ENCODE assay signal across 19 cellular contexts in genomic region chr1:162456324-162456723, GRCh38. TPM values are rescaled to one million over a fixed set of nuclear protein-coding genes. Genes with fewer than 3 reads are reported as not detected.
A peak's percentile ranks its signal among the peaks of the same experiment; 100 is the strongest.
DNase-seq lines count a peak whose midpoint lies in the region; ATAC-seq, FAIRE-seq and TF ChIP-seq lines count a peak whose summit lies in the region.
"Had no signal": no experiment of that assay in that cellular context is flagged by ENCODE, and none has a peak within 500 bp of the region (broad histone marks: within the 10 kb centered on the region; RNA-seq: fewer than 3 reads in every experiment).

No MANE protein-coding gene starts in this region.

- TF ChIP-seq CTCF in D721Med (IDR thresholded peaks at IDR 0.05; ENCODE audit: insufficient read depth, missing control alignments), result no peak
- TF ChIP-seq CTCF in PC-3 (conservative IDR thresholded peaks at IDR 0.05; ENCODE audit: low read depth, low read length), result peak; percentile 45
- TF ChIP-seq CTCF in foreskin keratinocyte (conservative IDR thresholded peaks at IDR 0.05), result peak; percentile 21

- peak; percentile 53 for FAIRE-seq in D721Med (lab: Jason Lieb, UNC)
- FAIRE-seq: A204.1 had no signal

- H3K9ac ChIP-seq in PC-3 (ENCODE audit: low read length) (no peak overlapping the region), Karpas-422 (ENCODE audit: low read length) (no peak overlapping the region)

- H3K79me2 ChIP-seq in PC-3 (ENCODE audit: low read length), result no peaks in the 10 kb centered on the region
- no peaks in the 10 kb centered on the region for H3K79me2 ChIP-seq in Karpas-422 (ENCODE audit: low read length)

- H3K4me3 ChIP-seq in PC-3 (ENCODE audit: low read length), result no peak overlapping the region
- H3K4me3 ChIP-seq in Karpas-422 (ENCODE audit: low read length), result no peak overlapping the region
- H3K4me3 ChIP-seq: SJSA1 had no signal

- CTCF ChIA-PET in PC-3 (lab: Charles Lee), result interaction anchor here (0.6 kb wide), 2 partner anchors 11 to 99 kb away, joined by 3 read pairs; no protein-coding TSS in a partner anchor

- no peak for ATAC-seq in PC-3
- ATAC-seq in foreskin keratinocyte, result no peak
- ATAC-seq: Right ventricle myocardium inferior had no signal

- DNase-seq in NCI-H82 (lab: John Stamatoyannopoulos, UW) (peak; percentile 13), NCI-H82 treated with DMSO at 0.1 percent for 48 hours (lab: John Stamatoyannopoulos, UW; ENCODE audit: unreplicated experiment) (no peak), D721Med (ENCODE audit: insufficient read length, low spot score) (no peak), PC-3 (peak; percentile 31), foreskin keratinocyte (no peak), SW480 (ENCODE audit: low spot score) (no peak), Karpas-422 (no peak)
- DNase-seq: BE2C; CD4-positive, alpha-beta T cell; DMS79; HFFc6; NCI-H1105 treated with DMSO at 0.1 percent for 48 hours; NCI-H2029 treated with DMSO at 0.1 percent for 48 hours; NCI-H226; NCI-H510A treated with DMSO at 0.1 percent for 48 hours; NCI-H748 treated with DMSO at 0.1 percent for 48 hours had no signal

- no peaks in the 10 kb centered on the region for H3F3A ChIP-seq in PC-3 (ENCODE audit: low read length, unreplicated experiment)

- H3K9me3 ChIP-seq in PC-3 (ENCODE audit: low read length), result no peaks in the 10 kb centered on the region
- no peaks in the 10 kb centered on the region for H3K9me3 ChIP-seq in Karpas-422 (ENCODE audit: low read length)
- H3K9me3 ChIP-seq: BE2C, SJSA1 had no signal

- H3K4me1 ChIP-seq in PC-3 (ENCODE audit: insufficient read depth, low read length) (no peaks in the 10 kb centered on the region), foreskin keratinocyte (no peaks in the 10 kb centered on the region), Karpas-422 (ENCODE audit: low read length) (no peaks in the 10 kb centered on the region)
- H3K4me1 ChIP-seq: BE2C, SJSA1 had no signal

- H2AFZ ChIP-seq in PC-3 (ENCODE audit: low read length) (no peak overlapping the region), Karpas-422 (ENCODE audit: low read length) (no peak overlapping the region)

- H3K9me2 ChIP-seq in PC-3 (replicated peaks; ENCODE audit: low read length) (no peaks in the 10 kb centered on the region), Karpas-422 (replicated peaks; ENCODE audit: insufficient read depth, low read length) (no peaks in the 10 kb centered on the region)

- no peaks in the 10 kb centered on the region for H3K27me3 ChIP-seq in PC-3 (ENCODE audit: low read length)
- no peaks in the 10 kb centered on the region for H3K27me3 ChIP-seq in foreskin keratinocyte
- no peaks in the 10 kb centered on the region for H3K27me3 ChIP-seq in Karpas-422 (ENCODE audit: low read length)
- H3K27me3 ChIP-seq: BE2C, SJSA1 had no signal

- H3K27ac ChIP-seq in PC-3 (ENCODE audit: low read length) (no peak overlapping the region), foreskin keratinocyte (no peak overlapping the region), Karpas-422 (ENCODE audit: low read length) (no peak overlapping the region)
- H3K27ac ChIP-seq: SJSA1 had no signal

- POLR2A ChIA-PET in PC-3 (lab: Charles Lee; ENCODE audit: unreplicated experiment), result no interaction called here

- intact Hi-C loops in PC-3 (cut with micrococcal nuclease), result no loop called here

- H3K36me3 ChIP-seq in PC-3 (ENCODE audit: low read depth, low read length) (no peaks in the 10 kb centered on the region), Karpas-422 (ENCODE audit: insufficient read depth, low read length) (no peaks in the 10 kb centered on the region)
- H3K36me3 ChIP-seq: BE2C, SJSA1 had no signal

- H3K4me2 ChIP-seq in PC-3 (ENCODE audit: low read length) (no peak overlapping the region), Karpas-422 (ENCODE audit: low read depth, low read length, poor library complexity, severe bottlenecking) (no peak overlapping the region)

- no TSS peak for BruUV-seq in PC-3 (replicated peaks; lab: Mats Ljungman, UMichigan)

- H4K20me1 ChIP-seq in PC-3 (ENCODE audit: low read length) (no peaks in the 10 kb centered on the region), Karpas-422 (ENCODE audit: insufficient read depth, low read depth, low read length) (no peaks in the 10 kb centered on the region)

RNA-seq across cellular contexts. Expression of gene UHMK1, which starts 41.3 kb away (rescaled TPM):
- total RNA-seq in PC-3 (2014; rRNA removed) (69.4 and 70.4 TPM in 2 replicates), foreskin keratinocyte (68.0 and 72.3 TPM in 2 replicates)
- 11.0 and 12.5 TPM in 2 replicates for polyA plus RNA-seq in foreskin keratinocyte
- 98.3 and 207 TPM in 2 replicates for total RNA-seq in Karpas-422 (2014; rRNA removed; shearing (Covaris generic); ENCODE audit: low replicate concordance)

RNA-seq across cellular contexts. Expression of gene SH2D1B, which starts 44.4 kb away (rescaled TPM):
- total RNA-seq in PC-3 (2014; rRNA removed) (0.04 TPM in 1 of 2 replicates, not detected in the other), foreskin keratinocyte (not detected in 2 replicates)
- not detected in 2 replicates for polyA plus RNA-seq in foreskin keratinocyte
- not detected in 2 replicates for total RNA-seq in Karpas-422 (2014; rRNA removed; shearing (Covaris generic); ENCODE audit: low replicate concordance)
- total RNA-seq: CD4-positive, alpha-beta T cell; HFFc6; SJSA1 had no signal

Comparison
In these comparisons a context has a peak if more than half of its experiments do, and no peak if none do; other contexts are left out.
1. DNase-seq: peak in NCI-H82 (single experiment) and PC-3 (single experiment); none in NCI-H82 treated with DMSO at 0.1 percent for 48 hours (single experiment), D721Med (single experiment), foreskin keratinocyte (0 of 2), SW480 (single experiment) and Karpas-422 (single experiment).